In the genomic region with DNA sequence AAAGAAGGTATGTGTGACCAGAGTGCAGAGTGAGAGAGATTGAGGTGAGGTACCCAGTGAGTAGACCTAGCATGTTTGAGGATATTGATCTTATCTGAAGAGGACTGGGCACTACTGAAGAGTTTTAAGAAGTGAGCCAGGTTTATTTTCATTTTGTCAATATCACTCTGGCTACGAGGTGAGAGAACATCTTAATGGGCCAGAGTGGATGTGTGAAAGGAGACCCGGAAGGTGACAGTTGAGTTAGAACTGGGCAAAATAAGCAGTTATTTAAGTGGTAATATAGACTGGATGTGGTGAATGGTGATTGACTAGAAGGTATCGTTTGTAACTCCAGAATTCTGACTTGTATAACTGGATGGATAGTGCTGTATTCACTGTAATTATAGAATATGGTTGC, we compare ENCODE assay signal across 23 cellular contexts.
DNase-seq lines count a peak whose midpoint lies in the region; ATAC-seq and TF ChIP-seq lines count a peak whose summit lies in the region.
"Had no signal": no experiment of that assay in that cellular context is flagged by ENCODE, and none has a peak within 500 bp of the region (broad histone marks: within the 10 kb centered on the region; RNA-seq: fewer than 3 reads in every experiment).

No MANE protein-coding gene starts in this region.

- no peak for DNase-seq in Right ventricle myocardium superior
- no peak for DNase-seq in cardiac septum (ENCODE audit: low spot score)
- no peak for DNase-seq in effector memory CD8-positive, alpha-beta T cell
- DNase-seq in immature natural killer cell = peak in 2 of 3 donors; percentile 5 to 17
- DNase-seq in substantia nigra (lab: John Stamatoyannopoulos, UW) = no peak
- DNase-seq in NCI-H345 (lab: John Stamatoyannopoulos, UW) = no peak
- DNase-seq in colonic mucosa = no peak
- DNase-seq: Calu3; CD8-positive, alpha-beta memory T cell; DMS153; GM23248; HCEC 1CT; MV-4-11; NCI-H1417 treated with DMSO at 0.1 percent for 48 hours; NCI-H187; NCI-H2107; NCI-H510A; NCI-H748 treated with DMSO at 0.1 percent for 48 hours; PC-9 had no signal

- H3K4me3 ChIP-seq in colonic mucosa = no peak overlapping the region
- H3K4me3 ChIP-seq: GM23248, PC-9 had no signal

- H3K9ac ChIP-seq in colonic mucosa (ENCODE audit: low read depth in 2 of 2, low read length in 2 of 2) = no peak overlapping the region
- H3K9ac ChIP-seq: GM23248 had no signal

- H3K4me3 Mint-ChIP-seq in effector memory CD8-positive, alpha-beta T cell = no peak overlapping the region
- H3K4me3 Mint-ChIP-seq in immature natural killer cell = peak overlapping the region; percentile 41 to 70 (median 48)
- H3K4me3 Mint-ChIP-seq: CD8-positive, alpha-beta memory T cell; IgD-negative memory B cell had no signal

- TF ChIP-seq CTCF in colonic mucosa (IDR thresholded peaks at IDR 0.05) = no peak

- no peaks in the 10 kb centered on the region for H3K9me3 Mint-ChIP-seq in effector memory CD8-positive, alpha-beta T cell
- no peaks in the 10 kb centered on the region for H3K9me3 Mint-ChIP-seq in immature natural killer cell
- H3K9me3 Mint-ChIP-seq: CD8-positive, alpha-beta memory T cell; IgD-negative memory B cell had no signal

- intact Hi-C loops in Right ventricle myocardium superior (cut with DNase I) (no loop called here), cardiac septum (cut with DNase I) (no loop called here), colonic mucosa (cut with DNase I) (no loop called here)

- H3K36me3 ChIP-seq in colonic mucosa = no peaks in the 10 kb centered on the region

- peaks cover 17% of the 10 kb centered on the region in 2 donors for H3K4me1 Mint-ChIP-seq in effector memory CD8-positive, alpha-beta T cell (ENCODE audit: low read depth in 2 of 2)
- peaks cover 43 to 58% of the 10 kb centered on the region in 2 donors for H3K4me1 Mint-ChIP-seq in immature natural killer cell

- ATAC-seq in Right ventricle myocardium superior (ENCODE audit: poor library complexity) (peak; percentile 7), HG02938 (IDR thresholded peaks at IDR 0.05; ENCODE audit: unreplicated experiment) (no peak)
- ATAC-seq in effector memory CD8-positive, alpha-beta T cell (replicated peaks) = no peak

- H3K4me1 ChIP-seq in colonic mucosa = no peaks in the 10 kb centered on the region

- peak overlapping the region; percentile 37 for H3K27ac ChIP-seq in substantia nigra (ENCODE audit: low read depth, low read length, poor library complexity, severe bottlenecking)
- no peak overlapping the region for H3K27ac ChIP-seq in colonic mucosa
- H3K27ac ChIP-seq: C4-2B, GM23248, PC-9, RWPE1 had no signal

- H3K27me3 ChIP-seq in colonic mucosa = no peaks in the 10 kb centered on the region

- peaks cover 9% of the 10 kb centered on the region for H3K36me3 Mint-ChIP-seq in effector memory CD8-positive, alpha-beta T cell (ENCODE audit: insufficient read depth)
- H3K36me3 Mint-ChIP-seq in immature natural killer cell = peaks cover 3 to 6% (median 4%) of the 10 kb centered on the region in 3 donors

- H3K9me3 ChIP-seq in colonic mucosa = no peaks in the 10 kb centered on the region

- peak overlapping the region; percentile 18 to 48 for H3K27ac Mint-ChIP-seq in effector memory CD8-positive, alpha-beta T cell
- H3K27ac Mint-ChIP-seq in immature natural killer cell = peak overlapping the region; percentile 16 to 81 (median 59)
- H3K27ac Mint-ChIP-seq: IgD-negative memory B cell had no signal

- no peaks in the 10 kb centered on the region for H3K27me3 Mint-ChIP-seq in effector memory CD8-positive, alpha-beta T cell
- H3K27me3 Mint-ChIP-seq in immature natural killer cell (ENCODE audit: low read depth in 3 of 3) = peaks cover 0 to 3% (median 1%) of the 10 kb centered on the region in 3 donors
- H3K27me3 Mint-ChIP-seq: CD8-positive, alpha-beta memory T cell; IgD-negative memory B cell had no signal

Comparison
In these comparisons a context has a peak if more than half of its experiments do, and no peak if none do; other contexts are left out.
1. DNase-seq: peak in immature natural killer cell (2 of 3); none in Right ventricle myocardium superior (single experiment), cardiac septum (single experiment), effector memory CD8-positive, alpha-beta T cell (0 of 3), substantia nigra (0 of 49), NCI-H345 (single experiment) and colonic mucosa (single experiment).
2. H3K4me3 Mint-ChIP-seq: peak in immature natural killer cell (5 of 5); none in effector memory CD8-positive, alpha-beta T cell (0 of 2).